Comparison of ENCODE assay signal across 12 cellular contexts in genomic region chr11:47258317-47258902, GRCh38. TPM values are rescaled to one million over a fixed set of nuclear protein-coding genes. Genes with fewer than 3 reads are reported as not detected.
DNase-seq lines count a peak whose midpoint lies in the region; ATAC-seq, FAIRE-seq and TF ChIP-seq lines count a peak whose summit lies in the region.
"Had no signal": no experiment of that assay in that cellular context is flagged by ENCODE, and none has a peak within 500 bp of the region (broad histone marks: within the 10 kb centered on the region; RNA-seq: fewer than 3 reads in every experiment).

No MANE protein-coding gene starts in this region.

- TF ChIP-seq EP300 in esophagus muscularis mucosa (IDR thresholded peaks at IDR 0.05) (no peak), upper lobe of left lung (IDR thresholded peaks at IDR 0.05) (no peak)

- no peaks in the 10 kb centered on the region for H3K9me3 Mint-ChIP-seq in activated CD4-positive, alpha-beta T cell treated with anti-CD3 and anti-CD28 coated beads, Interleukin-2, amount 10 ng/mL, durations not matched to agents 7 days and 5 days
- H3K9me3 Mint-ChIP-seq in activated CD4-positive, alpha-beta T cell treated with anti-CD3 and anti-CD28 coated beads for 36 hours (ENCODE audit: low read depth) = no peaks in the 10 kb centered on the region
- H3K9me3 Mint-ChIP-seq in nephron progenitor cell = no peaks in the 10 kb centered on the region
- H3K9me3 Mint-ChIP-seq: activated T-helper 17 cell treated with anti-CD3 and anti-CD28 coated beads, Interleukin-2, amount 50 U/mL, for 72 hours had no signal

- POLR2A ChIA-PET in activated CD4-positive, alpha-beta T cell treated with anti-CD3 and anti-CD28 coated beads, Interleukin-2, amount 10 ng/mL, durations not matched to agents 7 days and 5 days (lab: Charles Lee) = no interaction called here
- POLR2A ChIA-PET in activated CD4-positive, alpha-beta T cell treated with anti-CD3 and anti-CD28 coated beads for 36 hours (lab: Charles Lee) = interaction anchor here (0.7 to 1.2 kb wide), 3 partner anchors 9 to 94 kb away, joined by 3 read pairs; partner anchors contain the start of gene ACP2

- H3K9me3 ChIP-seq in esophagus muscularis mucosa (no peaks in the 10 kb centered on the region), upper lobe of left lung (no peaks in the 10 kb centered on the region)

- H3K36me3 ChIP-seq in esophagus muscularis mucosa (peaks cover 0 to 26% (median 7%) of the 10 kb centered on the region in 4 donors), upper lobe of left lung (peaks cover 0 to 8% (median 4%) of the 10 kb centered on the region in 4 donors)

- TF ChIP-seq POLR2A in esophagus muscularis mucosa (IDR thresholded peaks at IDR 0.05; ENCODE audit: low read depth) = no peak
- TF ChIP-seq POLR2A in upper lobe of left lung (IDR thresholded peaks at IDR 0.05) = no peak

- intact Hi-C loops in activated CD4-positive, alpha-beta T cell treated with anti-CD3 and anti-CD28 coated beads for 36 hours (cut with DNase I, micrococcal nuclease) = loop anchor here in 1 of 2 experiments (2.0 kb wide), 1 partner anchor 82 kb away; the partner anchor contains the start of gene ARFGAP2
- intact Hi-C loops in esophagus muscularis mucosa (cut with DNase I) = no loop called here

- CTCF ChIA-PET in activated CD4-positive, alpha-beta T cell treated with anti-CD3 and anti-CD28 coated beads, Interleukin-2, amount 10 ng/mL, durations not matched to agents 7 days and 5 days (lab: Charles Lee) = interaction anchor here (0.6 to 5.3 kb wide), 7 partner anchors 10 to 342 kb away, joined by 3 to 48 read pairs (median 5); partner anchors contain the start of gene ACP2
- CTCF ChIA-PET in activated CD4-positive, alpha-beta T cell treated with anti-CD3 and anti-CD28 coated beads for 36 hours (lab: Charles Lee) = interaction anchor here (0.6 to 2.3 kb wide), 6 partner anchors 9 to 1015 kb away, joined by 3 to 13 read pairs (median 4); partner anchors contain the start of gene ACP2

- ATAC-seq in activated CD4-positive, alpha-beta T cell treated with anti-CD3 and anti-CD28 coated beads for 36 hours = no peak
- ATAC-seq in upper lobe of left lung (ENCODE audit: low FRiP score in 2 of 2) (no peak), HG03442 (IDR thresholded peaks at IDR 0.05; ENCODE audit: unreplicated experiment) (no peak)
- ATAC-seq: activated T-helper 17 cell treated with anti-CD3 and anti-CD28 coated beads, Interleukin-2, amount 50 U/mL, for 72 hours had no signal

- no peaks in the 10 kb centered on the region for H3K27me3 ChIP-seq in esophagus muscularis mucosa
- H3K27me3 ChIP-seq in upper lobe of left lung = no peaks in the 10 kb centered on the region

- H3K27ac ChIP-seq in esophagus muscularis mucosa (replicated peaks in 1 of 4) = peak overlapping the region; percentile 72 to 81 (median 73)
- H3K27ac ChIP-seq in upper lobe of left lung = peak overlapping the region; percentile 78 to 86 (median 80)
- H3K27ac ChIP-seq: 22Rv1 had no signal

- H3K4me1 Mint-ChIP-seq in activated CD4-positive, alpha-beta T cell treated with anti-CD3 and anti-CD28 coated beads, Interleukin-2, amount 10 ng/mL, durations not matched to agents 7 days and 5 days = peaks cover 26% of the 10 kb centered on the region
- peaks cover 2% of the 10 kb centered on the region for H3K4me1 Mint-ChIP-seq in activated CD4-positive, alpha-beta T cell treated with anti-CD3 and anti-CD28 coated beads for 36 hours
- peaks cover 53% of the 10 kb centered on the region for H3K4me1 Mint-ChIP-seq in nephron progenitor cell

- no peak for FAIRE-seq in RCC 7860 (lab: Jason Lieb, UNC)

- no peaks in the 10 kb centered on the region for H3K27me3 Mint-ChIP-seq in activated CD4-positive, alpha-beta T cell treated with anti-CD3 and anti-CD28 coated beads, Interleukin-2, amount 10 ng/mL, durations not matched to agents 7 days and 5 days
- H3K27me3 Mint-ChIP-seq in activated CD4-positive, alpha-beta T cell treated with anti-CD3 and anti-CD28 coated beads for 36 hours = no peaks in the 10 kb centered on the region
- H3K27me3 Mint-ChIP-seq in nephron progenitor cell (ENCODE audit: low read depth, poor library complexity) = peaks cover 3% of the 10 kb centered on the region
- H3K27me3 Mint-ChIP-seq: activated T-helper 17 cell treated with anti-CD3 and anti-CD28 coated beads, Interleukin-2, amount 50 U/mL, for 72 hours had no signal

- H3K4me3 Mint-ChIP-seq in activated CD4-positive, alpha-beta T cell treated with anti-CD3 and anti-CD28 coated beads, Interleukin-2, amount 10 ng/mL, durations not matched to agents 7 days and 5 days = no peak overlapping the region
- no peak overlapping the region for H3K4me3 Mint-ChIP-seq in activated CD4-positive, alpha-beta T cell treated with anti-CD3 and anti-CD28 coated beads for 36 hours
- H3K4me3 Mint-ChIP-seq in nephron progenitor cell = peak overlapping the region; percentile 74
- H3K4me3 Mint-ChIP-seq: activated T-helper 17 cell treated with anti-CD3 and anti-CD28 coated beads, Interleukin-2, amount 50 U/mL, for 72 hours had no signal

- H3K4me1 ChIP-seq in esophagus muscularis mucosa = peaks cover 56 to 65% (median 61%) of the 10 kb centered on the region in 4 donors
- H3K4me1 ChIP-seq in upper lobe of left lung = peaks cover 45 to 61% (median 50%) of the 10 kb centered on the region in 4 donors

- no peak for TF ChIP-seq CTCF in esophagus muscularis mucosa (IDR thresholded peaks at IDR 0.05)
- no peak for TF ChIP-seq CTCF in nephron progenitor cell (IDR thresholded peaks at IDR 0.05)
- no peak for TF ChIP-seq CTCF in upper lobe of left lung (IDR thresholded peaks at IDR 0.05)

- no peak for DNase-seq in activated CD4-positive, alpha-beta T cell treated with anti-CD3 and anti-CD28 coated beads, Interleukin-2, amount 10 ng/mL, durations not matched to agents 7 days and 5 days
- no peak for DNase-seq in activated CD4-positive, alpha-beta T cell treated with anti-CD3 and anti-CD28 coated beads for 36 hours
- no peak for DNase-seq in esophagus muscularis mucosa (ENCODE audit: extremely low spot score)
- no peak for DNase-seq in nephron progenitor cell
- no peak for DNase-seq in upper lobe of left lung
- DNase-seq in amygdala (lab: John Stamatoyannopoulos, UW) = no peak
- DNase-seq in RCC 7860 (ENCODE audit: low spot score) = no peak
- DNase-seq: NCI-H2029 treated with DMSO at 0.1 percent for 48 hours; stimulated activated CD4-positive, alpha-beta T cell treated with anti-CD3 and anti-CD28 coated beads, Interleukin-12 subunit alpha, Interleukin-12 subunit beta, amount 100 ng/mL, for 4 hours had no signal

- H3K27ac Mint-ChIP-seq in activated CD4-positive, alpha-beta T cell treated with anti-CD3 and anti-CD28 coated beads, Interleukin-2, amount 10 ng/mL, durations not matched to agents 7 days and 5 days = peak overlapping the region; percentile 64
- no peak overlapping the region for H3K27ac Mint-ChIP-seq in activated CD4-positive, alpha-beta T cell treated with anti-CD3 and anti-CD28 coated beads for 36 hours
- H3K27ac Mint-ChIP-seq in nephron progenitor cell = peak overlapping the region; percentile 91

- H3K36me3 Mint-ChIP-seq in activated CD4-positive, alpha-beta T cell treated with anti-CD3 and anti-CD28 coated beads, Interleukin-2, amount 10 ng/mL, durations not matched to agents 7 days and 5 days (ENCODE audit: low read depth) = no peaks in the 10 kb centered on the region
- no peaks in the 10 kb centered on the region for H3K36me3 Mint-ChIP-seq in activated CD4-positive, alpha-beta T cell treated with anti-CD3 and anti-CD28 coated beads for 36 hours (ENCODE audit: low read depth)
- H3K36me3 Mint-ChIP-seq in nephron progenitor cell (ENCODE audit: low read depth) = no peaks in the 10 kb centered on the region

- WGBS in esophagus muscularis mucosa = 58% methylated on average over 10 of the region's 11 CpGs
- WGBS in upper lobe of left lung, 2 donors = 49 to 67% methylated on average over 7 to 11 of the region's 11 CpGs

- H3K4me3 ChIP-seq in esophagus muscularis mucosa (peak overlapping the region; percentile 41 to 53 (median 45)), upper lobe of left lung (peak overlapping the region in 3 of 4 donors; percentile 31 to 52 (median 51))

RNA-seq across cellular contexts. Expression of gene NR1H3, which starts 0.6 kb away (rescaled TPM):
- total RNA-seq in activated CD4-positive, alpha-beta T cell treated with anti-CD3 and anti-CD28 coated beads, Interleukin-2, amount 10 ng/mL, durations not matched to agents 7 days and 5 days = 10 to 100 TPM in 1 of 2 experiments, 1 to 10 TPM in 1; 8.4 to 10.0 TPM
- 10 to 100 TPM in 1 of 2 experiments, 1 to 10 TPM in 1; 9.5 to 13.3 TPM for total RNA-seq in activated CD4-positive, alpha-beta T cell treated with anti-CD3 and anti-CD28 coated beads for 36 hours
- 10 to 100 TPM; 14.5 to 26.2 (median 18.1) TPM for total RNA-seq in esophagus muscularis mucosa
- total RNA-seq in upper lobe of left lung = 100 to 1,000 TPM in 2 of 6 donors, 10 to 100 TPM in 4; 37.3 to 367 (median 49.2) TPM

RNA-seq across cellular contexts. Expression of gene ACP2, which starts 9.8 kb away (rescaled TPM):
- 10 to 100 TPM; 28.0 to 31.7 TPM for total RNA-seq in activated CD4-positive, alpha-beta T cell treated with anti-CD3 and anti-CD28 coated beads, Interleukin-2, amount 10 ng/mL, durations not matched to agents 7 days and 5 days
- total RNA-seq in activated CD4-positive, alpha-beta T cell treated with anti-CD3 and anti-CD28 coated beads for 36 hours = 10 to 100 TPM; 10.2 to 11.2 TPM
- total RNA-seq in esophagus muscularis mucosa (10 to 100 TPM; 19.5 to 42.7 (median 28.6) TPM), upper lobe of left lung (10 to 100 TPM; 37.0 to 78.6 (median 46.5) TPM)

RNA-seq across cellular contexts. Expression of gene MADD, which starts 11.5 kb away (rescaled TPM):
- total RNA-seq in activated CD4-positive, alpha-beta T cell treated with anti-CD3 and anti-CD28 coated beads, Interleukin-2, amount 10 ng/mL, durations not matched to agents 7 days and 5 days = 10 to 100 TPM; 93.3 to 95.1 TPM
- 10 to 100 TPM; 54.4 to 67.3 TPM for total RNA-seq in activated CD4-positive, alpha-beta T cell treated with anti-CD3 and anti-CD28 coated beads for 36 hours
- total RNA-seq in esophagus muscularis mucosa = 10 to 100 TPM; 27.8 to 35.4 (median 32.7) TPM
- 100 to 1,000 TPM in 1 of 6 donors, 10 to 100 TPM in 5; 39.6 to 129 (median 47.9) TPM for total RNA-seq in upper lobe of left lung

RNA-seq across cellular contexts. Expression of gene DDB2, which starts 43.6 kb away (rescaled TPM):
- 100 to 1,000 TPM; 156 to 166 TPM for total RNA-seq in activated CD4-positive, alpha-beta T cell treated with anti-CD3 and anti-CD28 coated beads, Interleukin-2, amount 10 ng/mL, durations not matched to agents 7 days and 5 days
- 100 to 1,000 TPM; 159 to 178 TPM for total RNA-seq in activated CD4-positive, alpha-beta T cell treated with anti-CD3 and anti-CD28 coated beads for 36 hours
- 10 to 100 TPM; 22.6 to 37.8 (median 25.4) TPM for total RNA-seq in esophagus muscularis mucosa
- 100 to 1,000 TPM in 1 of 6 donors, 10 to 100 TPM in 5; 18.2 to 107 (median 47.1) TPM for total RNA-seq in upper lobe of left lung
